8 cellular contexts compared by ENCODE assay signal in the genomic region with DNA sequence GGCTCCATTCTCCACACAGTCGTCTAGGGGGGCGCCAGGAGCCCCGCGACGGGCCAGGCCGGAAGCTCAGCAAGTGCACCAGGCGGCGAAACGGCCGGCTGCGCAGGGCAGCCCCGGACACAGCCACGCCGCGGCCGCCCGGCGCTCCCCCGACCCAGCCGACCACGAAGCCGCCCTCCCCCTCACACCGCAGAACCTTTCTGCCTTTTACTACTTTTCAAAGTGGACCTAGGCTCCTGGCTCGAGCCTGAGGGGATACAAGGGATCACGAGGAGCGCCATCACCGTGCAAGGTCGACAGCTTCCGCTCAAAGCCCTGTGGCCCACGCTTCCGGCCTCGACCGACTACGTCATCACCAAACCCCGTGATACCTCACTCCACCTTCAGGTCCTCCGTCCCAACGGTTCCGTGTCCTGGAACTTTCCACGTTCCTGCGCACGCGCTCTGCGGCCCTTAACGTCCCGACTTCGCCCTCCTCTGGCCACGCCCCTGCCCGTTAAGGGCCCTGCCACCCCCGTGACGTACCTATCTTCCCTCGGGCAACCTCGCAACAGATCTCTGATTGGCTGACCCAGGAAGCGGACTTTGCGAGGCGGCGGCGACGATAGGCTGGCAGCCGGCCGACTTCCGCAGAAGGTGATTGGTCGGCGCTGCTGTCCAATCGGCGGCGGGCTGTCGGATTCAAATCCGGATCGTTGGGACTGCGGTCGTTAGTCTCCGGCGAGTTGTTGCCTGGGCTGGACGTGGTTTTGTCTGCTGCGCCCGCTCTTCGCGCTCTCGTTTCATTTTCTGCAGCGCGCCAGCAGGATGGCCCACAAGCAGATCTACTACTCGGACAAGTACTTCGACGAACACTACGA. TPM values are rescaled to one million over a fixed set of nuclear protein-coding genes. Genes with fewer than 3 reads are reported as not detected.
DNase-seq lines count a peak whose midpoint lies in the region; ATAC-seq and TF ChIP-seq lines count a peak whose summit lies in the region.

A gene (plus strand): TSS at position 710 of the 860 bp plus-strand sequence. CDS start 98 bp downstream, at position 808.

- DNase-seq in ACHN (peak; percentile 99), NCI-H2227 (lab: John Stamatoyannopoulos, UW; ENCODE audit: unreplicated experiment) (peak; percentile 99), WERI-Rb-1 (peak; percentile 99), mammary epithelial cell (peak; percentile 100)

- CTCF ChIA-PET in mammary epithelial cell (lab: Charles Lee; ENCODE audit: low non-redundant PET) = no interaction called here

- peak within 1 kb of the TSS; percentile 94 for H3K4me2 ChIP-seq in mammary epithelial cell (ENCODE audit: insufficient read depth, low read depth, low read length)

- H3K4me3 ChIP-seq in WERI-Rb-1 (ENCODE audit: low read depth, low read length) (peak within 1 kb of the TSS; percentile 100), mammary epithelial cell (replicated peaks in 1 of 3; ENCODE audit: insufficient read depth in 1 of 3, low read depth in 2 of 3, low read length in 3 of 3) (peak within 1 kb of the TSS; percentile 82 to 96 (median 95)), iPS-18c (ENCODE audit: insufficient read depth, low read depth, low read length) (peak within 1 kb of the TSS; percentile 85), skeletal muscle tissue (ENCODE audit: low read length in 3 of 3) (peak within 1 kb of the TSS; percentile 81 to 87 (median 87))

- peaks cover 3% of the 10 kb centered on the region for H4K20me1 ChIP-seq in mammary epithelial cell (ENCODE audit: insufficient read depth, low read length)

- peaks cover 57% of the 10 kb centered on the region for H3K79me2 ChIP-seq in mammary epithelial cell (ENCODE audit: insufficient read depth, low read length)

- BruUV-seq in mammary epithelial cell (replicated peaks; lab: Mats Ljungman, UMichigan) = no TSS peak

- intact Hi-C loops in mammary epithelial cell (cut with micrococcal nuclease) = loop anchor here (10.0 kb wide), 1 partner anchor 136 kb away; a partner anchor contains a TSS

- ATAC-seq in GM18873 (IDR thresholded peaks at IDR 0.05; ENCODE audit: low FRiP score, unreplicated experiment) (peak; percentile 92), HG03139 (IDR thresholded peaks at IDR 0.05; ENCODE audit: unreplicated experiment) (peak; percentile 86)

- H3K27ac ChIP-seq in WERI-Rb-1 = peak within 1 kb of the TSS; percentile 94
- H3K27ac ChIP-seq in mammary epithelial cell (ENCODE audit: insufficient read depth, low read depth, low read length) = peak within 1 kb of the TSS; percentile 98
- peak within 1 kb of the TSS; percentile 100 for H3K27ac ChIP-seq in skeletal muscle tissue (ENCODE audit: low read depth, low read length)

- in situ Hi-C loops in ACHN (cut with HindIII; ENCODE audit: low pct_ligation_motif_present, low pct_unique_long_range_greater_than_20kb, low sequenced_read_pairs) = no loop called here
- in situ Hi-C loops in mammary epithelial cell (cut with MboI; ENCODE audit: low sequenced_read_pairs in 2 of 2) = no loop called here

- H3K27me3 ChIP-seq in WERI-Rb-1 (ENCODE audit: insufficient read depth, low read depth, severe bottlenecking) (no peaks in the 10 kb centered on the region), mammary epithelial cell (ENCODE audit: insufficient read depth, low read length) (no peaks in the 10 kb centered on the region), skeletal muscle tissue (ENCODE audit: control insufficient read depth in 3 of 3, insufficient read depth in 3 of 3, low read length in 3 of 3) (peaks cover 0 to 9% (median 0%) of the 10 kb centered on the region in 3 donors)

- H3K4me1 ChIP-seq in mammary epithelial cell (ENCODE audit: insufficient read depth, low read length) (peaks cover 21% of the 10 kb centered on the region), skeletal muscle tissue (ENCODE audit: control insufficient read depth in 3 of 3, insufficient read depth in 3 of 3, low read length in 3 of 3) (peaks cover 14 to 27% (median 16%) of the 10 kb centered on the region in 3 donors)

- TF ChIP-seq CTCF in WERI-Rb-1 (IDR thresholded peaks at IDR 0.05; ENCODE audit: low read depth, low read length) = no peak
- no peak for TF ChIP-seq CTCF in mammary epithelial cell (conservative IDR thresholded peaks at IDR 0.05 in 1 of 2, IDR thresholded peaks at IDR 0.05 in 1 of 2; ENCODE audit: extremely low read depth in 1 of 2, insufficient read depth in 1 of 2, low read depth in 1 of 2, low read length in 2 of 2)

- H3K9ac ChIP-seq in mammary epithelial cell (ENCODE audit: insufficient read depth, low read length) = peak within 1 kb of the TSS; percentile 99
- H3K9ac ChIP-seq in skeletal muscle tissue (ENCODE audit: low read depth in 1 of 3, low read length in 3 of 3) = peak within 1 kb of the TSS; percentile 95 to 98 (median 95)

- dilution Hi-C loops in mammary epithelial cell (cut with HindIII; ENCODE audit: low sequenced_read_pairs) = no loop called here

- 1% methylated on average over 43 of the region's 85 CpGs for WGBS in mammary epithelial cell (ENCODE audit: low coverage, missing lambda C conversion rate)

- H2AFZ ChIP-seq in mammary epithelial cell (ENCODE audit: low read depth, low read length) = peak within 1 kb of the TSS; percentile 79

- peaks cover 40% of the 10 kb centered on the region for H3K36me3 ChIP-seq in WERI-Rb-1
- peaks cover 5% of the 10 kb centered on the region for H3K36me3 ChIP-seq in mammary epithelial cell (ENCODE audit: insufficient read depth, low read length)
- peaks cover 0 to 3% (median 0%) of the 10 kb centered on the region in 3 donors for H3K36me3 ChIP-seq in skeletal muscle tissue (ENCODE audit: control insufficient read depth in 3 of 3, insufficient read depth in 3 of 3, low read length in 3 of 3)

- no peaks in the 10 kb centered on the region for H3K9me3 ChIP-seq in WERI-Rb-1 (ENCODE audit: severe bottlenecking)
- no peaks in the 10 kb centered on the region for H3K9me3 ChIP-seq in mammary epithelial cell (replicated peaks; ENCODE audit: insufficient read depth, low read length)
- H3K9me3 ChIP-seq in iPS-18c (ENCODE audit: control insufficient read depth, insufficient read depth, low read length) = peaks cover 2% of the 10 kb centered on the region
- no peaks in the 10 kb centered on the region for H3K9me3 ChIP-seq in skeletal muscle tissue (ENCODE audit: control insufficient read depth in 3 of 3, low read length in 3 of 3)

RNA-seq across cellular contexts. Expression of the gene that starts here (rescaled TPM):
- total RNA-seq in mammary epithelial cell = 100 to 1,000 TPM in 1 of 2 donors, 10 to 100 TPM in 1; 15.0 to 101 TPM
- 329 TPM for polyA plus RNA-seq in mammary epithelial cell
- 23.7 TPM for polyA minus RNA-seq in mammary epithelial cell
- total RNA-seq in skeletal muscle tissue = 25.6 TPM

Comparison
In these comparisons a context has a peak if more than half of its experiments do, and no peak if none do; other contexts are left out.
1. Peak in every context shown above with its lines: DNase-seq, ATAC-seq, H3K4me3 ChIP-seq and H3K27ac ChIP-seq.